In the genomic region with DNA sequence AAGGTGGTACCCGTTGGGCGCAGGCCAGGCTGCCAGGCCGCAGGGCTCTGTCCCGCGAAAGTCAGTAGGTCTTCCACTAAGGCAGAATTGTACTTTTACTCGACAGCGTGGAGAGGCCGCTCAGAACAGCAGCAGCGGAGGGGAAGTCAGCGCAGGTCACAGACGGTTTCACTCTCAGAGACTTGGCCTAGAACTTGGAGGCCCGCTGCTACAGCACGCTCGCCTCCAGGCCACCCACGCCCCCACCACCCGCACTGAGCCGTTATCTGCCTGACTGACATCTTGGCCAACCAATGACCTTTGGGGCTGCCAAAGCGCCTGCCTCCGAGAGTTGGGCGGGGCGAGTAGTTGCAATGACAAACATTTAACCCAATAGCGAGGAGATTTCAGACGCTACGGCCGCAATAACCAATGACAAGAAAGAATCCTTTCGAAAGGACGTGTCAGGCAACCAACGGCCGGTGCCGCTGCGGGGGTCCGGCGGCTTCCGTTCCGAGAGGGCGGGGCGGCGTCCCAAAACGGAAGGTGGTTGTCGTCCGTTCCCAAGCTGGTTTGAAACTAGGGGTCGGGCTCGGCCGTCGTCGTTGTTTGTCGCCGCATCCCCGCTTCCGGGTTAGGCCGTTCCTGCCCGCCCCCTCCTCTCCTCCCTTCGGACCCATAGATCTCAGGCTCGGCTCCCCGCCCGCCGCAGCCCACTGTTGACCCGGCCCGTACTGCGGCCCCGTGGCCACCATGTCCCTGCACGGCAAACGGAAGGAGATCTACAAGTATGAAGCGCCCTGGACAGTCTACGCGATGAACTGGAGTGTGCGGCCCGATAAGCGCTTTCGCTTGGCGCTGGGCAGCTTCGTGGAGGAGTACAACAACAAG, we compare ENCODE assay signal across 1 cellular context.
TF ChIP-seq lines count a peak whose summit lies in the region.

A gene with protein sequence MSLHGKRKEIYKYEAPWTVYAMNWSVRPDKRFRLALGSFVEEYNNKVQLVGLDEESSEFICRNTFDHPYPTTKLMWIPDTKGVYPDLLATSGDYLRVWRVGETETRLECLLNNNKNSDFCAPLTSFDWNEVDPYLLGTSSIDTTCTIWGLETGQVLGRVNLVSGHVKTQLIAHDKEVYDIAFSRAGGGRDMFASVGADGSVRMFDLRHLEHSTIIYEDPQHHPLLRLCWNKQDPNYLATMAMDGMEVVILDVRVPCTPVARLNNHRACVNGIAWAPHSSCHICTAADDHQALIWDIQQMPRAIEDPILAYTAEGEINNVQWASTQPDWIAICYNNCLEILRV (plus strand): TSS at position 532 of the 870 bp plus-strand sequence. CDS start 201 bp downstream, at position 733.

TF ChIP-seq in GM12878, 131 proteins besides CTCF, POLR2A, EP300 and RAD21 (continued from another document and continues in another):
- TF ChIP-seq, protein P1, sequence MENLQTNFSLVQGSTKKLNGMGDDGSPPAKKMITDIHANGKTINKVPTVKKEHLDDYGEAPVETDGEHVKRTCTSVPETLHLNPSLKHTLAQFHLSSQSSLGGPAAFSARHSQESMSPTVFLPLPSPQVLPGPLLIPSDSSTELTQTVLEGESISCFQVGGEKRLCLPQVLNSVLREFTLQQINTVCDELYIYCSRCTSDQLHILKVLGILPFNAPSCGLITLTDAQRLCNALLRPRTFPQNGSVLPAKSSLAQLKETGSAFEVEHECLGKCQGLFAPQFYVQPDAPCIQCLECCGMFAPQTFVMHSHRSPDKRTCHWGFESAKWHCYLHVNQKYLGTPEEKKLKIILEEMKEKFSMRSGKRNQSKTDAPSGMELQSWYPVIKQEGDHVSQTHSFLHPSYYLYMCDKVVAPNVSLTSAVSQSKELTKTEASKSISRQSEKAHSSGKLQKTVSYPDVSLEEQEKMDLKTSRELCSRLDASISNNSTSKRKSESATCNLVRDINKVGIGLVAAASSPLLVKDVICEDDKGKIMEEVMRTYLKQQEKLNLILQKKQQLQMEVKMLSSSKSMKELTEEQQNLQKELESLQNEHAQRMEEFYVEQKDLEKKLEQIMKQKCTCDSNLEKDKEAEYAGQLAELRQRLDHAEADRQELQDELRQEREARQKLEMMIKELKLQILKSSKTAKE (IDR thresholded peaks at IDR 0.05; ENCODE audit: low read depth, poor library complexity, severe bottlenecking): peak; percentile 91
- TF ChIP-seq, protein P2, sequence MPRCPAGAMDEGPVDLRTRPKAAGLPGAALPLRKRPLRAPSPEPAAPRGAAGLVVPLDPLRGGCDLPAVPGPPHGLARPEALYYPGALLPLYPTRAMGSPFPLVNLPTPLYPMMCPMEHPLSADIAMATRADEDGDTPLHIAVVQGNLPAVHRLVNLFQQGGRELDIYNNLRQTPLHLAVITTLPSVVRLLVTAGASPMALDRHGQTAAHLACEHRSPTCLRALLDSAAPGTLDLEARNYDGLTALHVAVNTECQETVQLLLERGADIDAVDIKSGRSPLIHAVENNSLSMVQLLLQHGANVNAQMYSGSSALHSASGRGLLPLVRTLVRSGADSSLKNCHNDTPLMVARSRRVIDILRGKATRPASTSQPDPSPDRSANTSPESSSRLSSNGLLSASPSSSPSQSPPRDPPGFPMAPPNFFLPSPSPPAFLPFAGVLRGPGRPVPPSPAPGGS (IDR thresholded peaks at IDR 0.05; ENCODE audit: borderline replicate concordance, insufficient read depth, low read depth, low read length, poor library complexity, severe bottlenecking): no peak
- no peak for TF ChIP-seq CEBPB (IDR thresholded peaks at IDR 0.05; ENCODE audit: borderline replicate concordance in 1 of 2, low read depth in 2 of 2, low read length in 2 of 2)
- peak; percentile 97 for TF ChIP-seq KLF5 (IDR thresholded peaks at IDR 0.05; ENCODE audit: partially characterized antibody)
- TF ChIP-seq RBBP5 (conservative IDR thresholded peaks at IDR 0.05): no peak
- TF ChIP-seq YBX1 (IDR thresholded peaks at IDR 0.05): no peak
- TF ChIP-seq JUND (IDR thresholded peaks at IDR 0.05; ENCODE audit: low read depth, low read length): no peak
- peak; percentile 88 for TF ChIP-seq CREB1 (IDR thresholded peaks at IDR 0.05; ENCODE audit: low read depth)
- no peak for TF ChIP-seq MTA3 (IDR thresholded peaks at IDR 0.05; ENCODE audit: borderline replicate concordance, low read length)
- TF ChIP-seq, protein P3, sequence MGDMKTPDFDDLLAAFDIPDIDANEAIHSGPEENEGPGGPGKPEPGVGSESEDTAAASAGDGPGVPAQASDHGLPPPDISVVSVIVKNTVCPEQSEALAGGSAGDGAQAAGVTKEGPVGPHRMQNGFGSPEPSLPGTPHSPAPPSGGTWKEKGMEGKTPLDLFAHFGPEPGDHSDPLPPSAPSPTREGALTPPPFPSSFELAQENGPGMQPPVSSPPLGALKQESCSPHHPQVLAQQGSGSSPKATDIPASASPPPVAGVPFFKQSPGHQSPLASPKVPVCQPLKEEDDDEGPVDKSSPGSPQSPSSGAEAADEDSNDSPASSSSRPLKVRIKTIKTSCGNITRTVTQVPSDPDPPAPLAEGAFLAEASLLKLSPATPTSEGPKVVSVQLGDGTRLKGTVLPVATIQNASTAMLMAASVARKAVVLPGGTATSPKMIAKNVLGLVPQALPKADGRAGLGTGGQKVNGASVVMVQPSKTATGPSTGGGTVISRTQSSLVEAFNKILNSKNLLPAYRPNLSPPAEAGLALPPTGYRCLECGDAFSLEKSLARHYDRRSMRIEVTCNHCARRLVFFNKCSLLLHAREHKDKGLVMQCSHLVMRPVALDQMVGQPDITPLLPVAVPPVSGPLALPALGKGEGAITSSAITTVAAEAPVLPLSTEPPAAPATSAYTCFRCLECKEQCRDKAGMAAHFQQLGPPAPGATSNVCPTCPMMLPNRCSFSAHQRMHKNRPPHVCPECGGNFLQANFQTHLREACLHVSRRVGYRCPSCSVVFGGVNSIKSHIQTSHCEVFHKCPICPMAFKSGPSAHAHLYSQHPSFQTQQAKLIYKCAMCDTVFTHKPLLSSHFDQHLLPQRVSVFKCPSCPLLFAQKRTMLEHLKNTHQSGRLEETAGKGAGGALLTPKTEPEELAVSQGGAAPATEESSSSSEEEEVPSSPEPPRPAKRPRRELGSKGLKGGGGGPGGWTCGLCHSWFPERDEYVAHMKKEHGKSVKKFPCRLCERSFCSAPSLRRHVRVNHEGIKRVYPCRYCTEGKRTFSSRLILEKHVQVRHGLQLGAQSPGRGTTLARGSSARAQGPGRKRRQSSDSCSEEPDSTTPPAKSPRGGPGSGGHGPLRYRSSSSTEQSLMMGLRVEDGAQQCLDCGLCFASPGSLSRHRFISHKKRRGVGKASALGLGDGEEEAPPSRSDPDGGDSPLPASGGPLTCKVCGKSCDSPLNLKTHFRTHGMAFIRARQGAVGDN (IDR thresholded peaks at IDR 0.05): peak; percentile 89
- no peak for TF ChIP-seq FOXM1 (IDR thresholded peaks at IDR 0.05; ENCODE audit: low read depth, low read length)
- TF ChIP-seq BRCA1 (IDR thresholded peaks at IDR 0.05; ENCODE audit: low read depth, low read length): no peak
- TF ChIP-seq NR2C1 (IDR thresholded peaks at IDR 0.05): 0 out of 2 replicates have a peak, but pooled peaks have one; percentile 9
- TF ChIP-seq, protein P4, sequence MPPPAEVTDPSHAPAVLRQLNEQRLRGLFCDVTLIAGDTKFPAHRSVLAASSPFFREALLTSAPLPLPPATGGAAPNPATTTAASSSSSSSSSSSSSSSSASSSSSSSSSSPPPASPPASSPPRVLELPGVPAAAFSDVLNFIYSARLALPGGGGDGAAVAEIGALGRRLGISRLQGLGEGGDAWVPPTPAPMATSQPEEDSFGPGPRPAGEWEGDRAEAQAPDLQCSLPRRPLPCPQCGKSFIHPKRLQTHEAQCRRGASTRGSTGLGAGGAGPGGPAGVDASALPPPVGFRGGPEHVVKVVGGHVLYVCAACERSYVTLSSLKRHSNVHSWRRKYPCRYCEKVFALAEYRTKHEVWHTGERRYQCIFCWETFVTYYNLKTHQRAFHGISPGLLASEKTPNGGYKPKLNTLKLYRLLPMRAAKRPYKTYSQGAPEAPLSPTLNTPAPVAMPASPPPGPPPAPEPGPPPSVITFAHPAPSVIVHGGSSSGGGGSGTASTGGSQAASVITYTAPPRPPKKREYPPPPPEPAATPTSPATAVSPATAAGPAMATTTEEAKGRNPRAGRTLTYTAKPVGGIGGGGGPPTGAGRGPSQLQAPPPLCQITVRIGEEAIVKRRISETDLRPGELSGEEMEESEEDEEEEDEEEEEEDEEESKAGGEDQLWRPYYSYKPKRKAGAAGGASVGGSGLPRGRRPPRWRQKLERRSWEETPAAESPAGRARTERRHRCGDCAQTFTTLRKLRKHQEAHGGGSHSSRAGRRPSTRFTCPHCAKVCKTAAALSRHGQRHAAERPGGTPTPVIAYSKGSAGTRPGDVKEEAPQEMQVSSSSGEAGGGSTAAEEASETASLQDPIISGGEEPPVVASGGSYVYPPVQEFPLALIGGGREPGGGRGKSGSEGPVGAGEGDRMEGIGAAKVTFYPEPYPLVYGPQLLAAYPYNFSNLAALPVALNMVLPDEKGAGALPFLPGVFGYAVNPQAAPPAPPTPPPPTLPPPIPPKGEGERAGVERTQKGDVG (CRISPR knock-in tag; IDR thresholded peaks at IDR 0.05): no peak
- peak; percentile 30 for TF ChIP-seq CBFB (IDR thresholded peaks at IDR 0.05; ENCODE audit: low read depth)
- peak; percentile 98 for TF ChIP-seq SP1 (IDR thresholded peaks at IDR 0.05; ENCODE audit: low read depth, low read length)
- TF ChIP-seq NRF1 (conservative IDR thresholded peaks at IDR 0.05; ENCODE audit: low read depth, low read length): no peak
- no peak for TF ChIP-seq ETV6 (conservative IDR thresholded peaks at IDR 0.05 in 1 of 2, IDR thresholded peaks at IDR 0.05 in 1 of 2; ENCODE audit: borderline replicate concordance in 1 of 2, low read depth in 1 of 2)
- no peak for TF ChIP-seq BCL11A (IDR thresholded peaks at IDR 0.05; ENCODE audit: low read depth, low read length)
- no peak for TF ChIP-seq ZZZ3 (IDR thresholded peaks at IDR 0.05; ENCODE audit: control insufficient read depth, insufficient read length, low read depth)
- peak; percentile 57; the same call in 1 of the 2 replicates for TF ChIP-seq SMAD5 (IDR thresholded peaks at IDR 0.05; ENCODE audit: low read depth)
- TF ChIP-seq, protein P5, sequence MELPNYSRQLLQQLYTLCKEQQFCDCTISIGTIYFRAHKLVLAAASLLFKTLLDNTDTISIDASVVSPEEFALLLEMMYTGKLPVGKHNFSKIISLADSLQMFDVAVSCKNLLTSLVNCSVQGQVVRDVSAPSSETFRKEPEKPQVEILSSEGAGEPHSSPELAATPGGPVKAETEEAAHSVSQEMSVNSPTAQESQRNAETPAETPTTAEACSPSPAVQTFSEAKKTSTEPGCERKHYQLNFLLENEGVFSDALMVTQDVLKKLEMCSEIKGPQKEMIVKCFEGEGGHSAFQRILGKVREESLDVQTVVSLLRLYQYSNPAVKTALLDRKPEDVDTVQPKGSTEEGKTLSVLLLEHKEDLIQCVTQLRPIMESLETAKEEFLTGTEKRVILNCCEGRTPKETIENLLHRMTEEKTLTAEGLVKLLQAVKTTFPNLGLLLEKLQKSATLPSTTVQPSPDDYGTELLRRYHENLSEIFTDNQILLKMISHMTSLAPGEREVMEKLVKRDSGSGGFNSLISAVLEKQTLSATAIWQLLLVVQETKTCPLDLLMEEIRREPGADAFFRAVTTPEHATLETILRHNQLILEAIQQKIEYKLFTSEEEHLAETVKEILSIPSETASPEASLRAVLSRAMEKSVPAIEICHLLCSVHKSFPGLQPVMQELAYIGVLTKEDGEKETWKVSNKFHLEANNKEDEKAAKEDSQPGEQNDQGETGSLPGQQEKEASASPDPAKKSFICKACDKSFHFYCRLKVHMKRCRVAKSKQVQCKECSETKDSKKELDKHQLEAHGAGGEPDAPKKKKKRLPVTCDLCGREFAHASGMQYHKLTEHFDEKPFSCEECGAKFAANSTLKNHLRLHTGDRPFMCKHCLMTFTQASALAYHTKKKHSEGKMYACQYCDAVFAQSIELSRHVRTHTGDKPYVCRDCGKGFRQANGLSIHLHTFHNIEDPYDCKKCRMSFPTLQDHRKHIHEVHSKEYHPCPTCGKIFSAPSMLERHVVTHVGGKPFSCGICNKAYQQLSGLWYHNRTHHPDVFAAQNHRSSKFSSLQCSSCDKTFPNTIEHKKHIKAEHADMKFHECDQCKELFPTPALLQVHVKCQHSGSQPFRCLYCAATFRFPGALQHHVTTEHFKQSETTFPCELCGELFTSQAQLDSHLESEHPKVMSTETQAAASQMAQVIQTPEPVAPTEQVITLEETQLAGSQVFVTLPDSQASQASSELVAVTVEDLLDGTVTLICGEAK (IDR thresholded peaks at IDR 0.05; ENCODE audit: borderline replicate concordance): peak; percentile 97
- no peak; the same call in 1 of the 2 replicates for TF ChIP-seq NFIC (IDR thresholded peaks at IDR 0.05; ENCODE audit: low read depth, low read length)
- no peak for TF ChIP-seq ZNF217 (IDR thresholded peaks at IDR 0.05)
- no peak for TF ChIP-seq PAX8 (IDR thresholded peaks at IDR 0.05)
- peak; percentile 85 for TF ChIP-seq ATF7 (IDR thresholded peaks at IDR 0.05; ENCODE audit: low read depth)
- peak; percentile 25; the same call in 1 of the 2 replicates for TF ChIP-seq IRF4 (IDR thresholded peaks at IDR 0.05; ENCODE audit: low read depth, low read length)
- TF ChIP-seq HDGF (IDR thresholded peaks at IDR 0.05): peak; percentile 54; the same call in 1 of the 2 replicates
- peak; percentile 51; the same call in 1 of the 2 replicates for TF ChIP-seq SIN3A (IDR thresholded peaks at IDR 0.05; ENCODE audit: low read depth, low read length)
- no peak for TF ChIP-seq BMI1 (IDR thresholded peaks at IDR 0.05; ENCODE audit: borderline replicate concordance)
- no peak for TF ChIP-seq RELA (IDR thresholded peaks at IDR 0.05; ENCODE audit: borderline replicate concordance, partially characterized antibody)
- peak; percentile 35 for TF ChIP-seq HDAC6 (IDR thresholded peaks at IDR 0.05; ENCODE audit: unreplicated experiment)
- no peak for TF ChIP-seq ZNF24 (IDR thresholded peaks at IDR 0.05)
- no peak for TF ChIP-seq NFXL1 (IDR thresholded peaks at IDR 0.05; ENCODE audit: borderline replicate concordance)
- TF ChIP-seq MTA2 (IDR thresholded peaks at IDR 0.05; ENCODE audit: low read depth): 0 out of 2 replicates have a peak, but pooled peaks have one; percentile 10
- no peak for TF ChIP-seq ZNF622 (IDR thresholded peaks at IDR 0.05)
- peak; percentile 60; the same call in 1 of the 2 replicates for TF ChIP-seq NBN (IDR thresholded peaks at IDR 0.05)
- TF ChIP-seq SRF (IDR thresholded peaks at IDR 0.05; ENCODE audit: low read depth in 2 of 2, low read length in 2 of 2): no peak
- TF ChIP-seq CHD4 (IDR thresholded peaks at IDR 0.05): no peak
- TF ChIP-seq, protein P6, sequence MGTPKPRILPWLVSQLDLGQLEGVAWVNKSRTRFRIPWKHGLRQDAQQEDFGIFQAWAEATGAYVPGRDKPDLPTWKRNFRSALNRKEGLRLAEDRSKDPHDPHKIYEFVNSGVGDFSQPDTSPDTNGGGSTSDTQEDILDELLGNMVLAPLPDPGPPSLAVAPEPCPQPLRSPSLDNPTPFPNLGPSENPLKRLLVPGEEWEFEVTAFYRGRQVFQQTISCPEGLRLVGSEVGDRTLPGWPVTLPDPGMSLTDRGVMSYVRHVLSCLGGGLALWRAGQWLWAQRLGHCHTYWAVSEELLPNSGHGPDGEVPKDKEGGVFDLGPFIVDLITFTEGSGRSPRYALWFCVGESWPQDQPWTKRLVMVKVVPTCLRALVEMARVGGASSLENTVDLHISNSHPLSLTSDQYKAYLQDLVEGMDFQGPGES (IDR thresholded peaks at IDR 0.05): peak; percentile 98
- TF ChIP-seq BHLHE40 (IDR thresholded peaks at IDR 0.05; ENCODE audit: borderline replicate concordance in 1 of 2, low read depth in 2 of 2, low read length in 1 of 2): peak; percentile 78 to 87; a peak in 3 of 4 replicates
- no peak for TF ChIP-seq SREBF1 (IDR thresholded peaks at IDR 0.05; ENCODE audit: low read length)
- TF ChIP-seq IKZF2 (IDR thresholded peaks at IDR 0.05): peak in 1 of 2 experiments; percentile 51; a peak in 2 of 4 replicates
- no peak for TF ChIP-seq PML (IDR thresholded peaks at IDR 0.05; ENCODE audit: low read length)
